ENCODE assay signal across 1 cellular context in genomic region chr2:162215162-162215561, GRCh38.
TF ChIP-seq lines count a peak whose summit lies in the region.

No MANE protein-coding gene starts in this region.

TF ChIP-seq in GM12878, 131 proteins besides CTCF, POLR2A, EP300 and RAD21 (continued from another document):
- TF ChIP-seq CEBPZ (IDR thresholded peaks at IDR 0.05; ENCODE audit: low read depth, low read length) (no peak), ZNF274 (IDR thresholded peaks at IDR 0.05; ENCODE audit: insufficient read depth, insufficient read length) (no peak), KLF5 (IDR thresholded peaks at IDR 0.05; ENCODE audit: partially characterized antibody) (no peak), IKZF2 (IDR thresholded peaks at IDR 0.05) (no peak), ZSCAN29 (IDR thresholded peaks at IDR 0.05) (no peak)
- TF ChIP-seq, protein P1, sequence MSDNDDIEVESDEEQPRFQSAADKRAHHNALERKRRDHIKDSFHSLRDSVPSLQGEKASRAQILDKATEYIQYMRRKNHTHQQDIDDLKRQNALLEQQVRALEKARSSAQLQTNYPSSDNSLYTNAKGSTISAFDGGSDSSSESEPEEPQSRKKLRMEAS (IDR thresholded peaks at IDR 0.05; ENCODE audit: low read depth, low read length) = no peak
